16 cellular contexts compared by ENCODE assay signal in genomic region chr12:62758216-62758615, GRCh38.
DNase-seq lines count a peak whose midpoint lies in the region; ATAC-seq and TF ChIP-seq lines count a peak whose summit lies in the region.
"Had no signal": no experiment of that assay in that cellular context is flagged by ENCODE, and none has a peak within 500 bp of the region (broad histone marks: within the 10 kb centered on the region; RNA-seq: fewer than 3 reads in every experiment).

No MANE protein-coding gene starts in this region.

- peaks cover 17% of the 10 kb centered on the region for H3K4me1 ChIP-seq in body of pancreas

- no peak overlapping the region for H3K4me3 ChIP-seq in MG63
- H3K4me3 ChIP-seq in choroid plexus epithelial cell (ENCODE audit: low read depth, low read length): no peak overlapping the region
- H3K4me3 ChIP-seq in body of pancreas: no peak overlapping the region
- H3K4me3 ChIP-seq in dorsolateral prefrontal cortex: no peak overlapping the region
- H3K4me3 ChIP-seq: psoas muscle, transverse colon had no signal

- TF ChIP-seq CTCF in choroid plexus epithelial cell (conservative IDR thresholded peaks at IDR 0.05; ENCODE audit: low read depth, low read length): no peak
- TF ChIP-seq CTCF in body of pancreas (IDR thresholded peaks at IDR 0.05): no peak
- no peak for TF ChIP-seq CTCF in dorsolateral prefrontal cortex (IDR thresholded peaks at IDR 0.05 in 54 of 56, conservative IDR thresholded peaks at IDR 0.05 in 2 of 56; ENCODE audit: low read depth in 1 of 56, partially characterized antibody in 56 of 56)

- ATAC-seq in GM18498 (IDR thresholded peaks at IDR 0.05; ENCODE audit: unreplicated experiment) (no peak), body of pancreas (no peak)
- ATAC-seq: HepG2, left lobe of liver, psoas muscle had no signal

- no peaks in the 10 kb centered on the region for H3K36me3 Mint-ChIP-seq in activated T-helper 2 cell treated with anti-CD3 and anti-CD28 coated beads, Interferon-gamma antibody, Interleukin-2, Interleukin-4, amounts not matched to agents 10 μg/mL and 5 μg/mL and 100 μg/mL, durations not matched to agents 14 hours and 24 hours and 36 hours (ENCODE audit: low read depth)
- H3K36me3 Mint-ChIP-seq: CD4-positive, CD25-positive, alpha-beta regulatory T cell had no signal

- no peak overlapping the region for H3K4me3 Mint-ChIP-seq in activated T-helper 2 cell treated with anti-CD3 and anti-CD28 coated beads, Interferon-gamma antibody, Interleukin-2, Interleukin-4, amounts not matched to agents 10 μg/mL and 5 μg/mL and 100 μg/mL, durations not matched to agents 14 hours and 24 hours and 36 hours (ENCODE audit: low read depth)
- H3K4me3 Mint-ChIP-seq: CD4-positive, CD25-positive, alpha-beta regulatory T cell had no signal

- peak; percentile 92 for DNase-seq in EH (ENCODE audit: low read depth)
- DNase-seq in MG63: peak; percentile 74
- DNase-seq in choroid plexus epithelial cell (ENCODE audit: low read depth): peak; percentile 74
- peak; percentile 24 for DNase-seq in non-pigmented ciliary epithelial cell (ENCODE audit: low read depth)
- no peak for DNase-seq in activated T-helper 2 cell treated with anti-CD3 and anti-CD28 coated beads, Interferon-gamma antibody, Interleukin-2, Interleukin-4, amounts not matched to agents 10 μg/mL and 5 μg/mL and 100 μg/mL, durations not matched to agents 14 hours and 24 hours and 36 hours (ENCODE audit: low spot score)
- no peak for DNase-seq in body of pancreas
- DNase-seq in dorsolateral prefrontal cortex: no peak
- DNase-seq: activated gamma-delta T cell treated with Interleukin-2 at 50 U/mL for 16 hours, NCI-H2171 treated with DMSO at 0.1 percent for 48 hours, psoas muscle, SHP77 treated with DMSO at 0.1 percent for 48 hours, transverse colon had no signal

- no peaks in the 10 kb centered on the region for H3K9me3 ChIP-seq in MG63
- H3K9me3 ChIP-seq in body of pancreas: no peaks in the 10 kb centered on the region
- H3K9me3 ChIP-seq: psoas muscle, transverse colon had no signal

- no peaks in the 10 kb centered on the region for H3K27me3 ChIP-seq in MG63
- H3K27me3 ChIP-seq in body of pancreas: no peaks in the 10 kb centered on the region
- H3K27me3 ChIP-seq in dorsolateral prefrontal cortex: no peaks in the 10 kb centered on the region
- H3K27me3 ChIP-seq: transverse colon had no signal

- H3K4me1 Mint-ChIP-seq in activated T-helper 2 cell treated with anti-CD3 and anti-CD28 coated beads, Interferon-gamma antibody, Interleukin-2, Interleukin-4, amounts not matched to agents 10 μg/mL and 5 μg/mL and 100 μg/mL, durations not matched to agents 14 hours and 24 hours and 36 hours (ENCODE audit: low read depth): peaks cover 23% of the 10 kb centered on the region
- H3K4me1 Mint-ChIP-seq: CD4-positive, CD25-positive, alpha-beta regulatory T cell had no signal

- H3K27ac ChIP-seq in body of pancreas: no peak overlapping the region
- no peak overlapping the region for H3K27ac ChIP-seq in dorsolateral prefrontal cortex
- H3K27ac ChIP-seq: psoas muscle, transverse colon had no signal

- peaks cover 10% of the 10 kb centered on the region for H3K27me3 Mint-ChIP-seq in activated T-helper 2 cell treated with anti-CD3 and anti-CD28 coated beads, Interferon-gamma antibody, Interleukin-2, Interleukin-4, amounts not matched to agents 10 μg/mL and 5 μg/mL and 100 μg/mL, durations not matched to agents 14 hours and 24 hours and 36 hours (ENCODE audit: low read depth)

- H3K36me3 ChIP-seq in MG63 (no peaks in the 10 kb centered on the region), body of pancreas (replicated peaks in 1 of 2; ENCODE audit: insufficient read depth in 1 of 2, low read depth in 2 of 2) (no peaks in the 10 kb centered on the region)
- H3K36me3 ChIP-seq: transverse colon had no signal

- WGBS in body of pancreas, 2 donors: 82 to 90% methylated on average over 1 of the region's 1 CpG

- H3K27ac Mint-ChIP-seq in activated T-helper 2 cell treated with anti-CD3 and anti-CD28 coated beads, Interferon-gamma antibody, Interleukin-2, Interleukin-4, amounts not matched to agents 10 μg/mL and 5 μg/mL and 100 μg/mL, durations not matched to agents 14 hours and 24 hours and 36 hours: no peak overlapping the region
- H3K27ac Mint-ChIP-seq: CD4-positive, CD25-positive, alpha-beta regulatory T cell had no signal

- H3K9me3 Mint-ChIP-seq in activated T-helper 2 cell treated with anti-CD3 and anti-CD28 coated beads, Interferon-gamma antibody, Interleukin-2, Interleukin-4, amounts not matched to agents 10 μg/mL and 5 μg/mL and 100 μg/mL, durations not matched to agents 14 hours and 24 hours and 36 hours: no peaks in the 10 kb centered on the region

- TF ChIP-seq POLR2A in body of pancreas (IDR thresholded peaks at IDR 0.05): no peak

- intact Hi-C loops in activated T-helper 2 cell treated with anti-CD3 and anti-CD28 coated beads, Interferon-gamma antibody, Interleukin-2, Interleukin-4, amounts not matched to agents 10 μg/mL and 5 μg/mL and 100 μg/mL, durations not matched to agents 14 hours and 24 hours and 36 hours (cut with micrococcal nuclease): loop anchor here (1.0 to 5.0 kb wide), 3 partner anchors 34 to 155 kb away; no protein-coding TSS in a partner anchor
- intact Hi-C loops in body of pancreas (cut with DNase I) (no loop called here), dorsolateral prefrontal cortex (cut with DNase I) (no loop called here)

Comparison
In these comparisons a context has a peak if more than half of its experiments do, and no peak if none do; other contexts are left out.
1. DNase-seq: peak in EH (single experiment), MG63 (single experiment), choroid plexus epithelial cell (single experiment) and non-pigmented ciliary epithelial cell (single experiment); none in activated T-helper 2 cell treated with anti-CD3 and anti-CD28 coated beads, Interferon-gamma antibody, Interleukin-2, Interleukin-4, amounts not matched to agents 10 μg/mL and 5 μg/mL and 100 μg/mL, durations not matched to agents 14 hours and 24 hours and 36 hours (single experiment), body of pancreas (0 of 4) and dorsolateral prefrontal cortex (0 of 10).